In genomic region chr7:110253083-110253482, GRCh38 we compare ENCODE assay signal across 15 cellular contexts.
A peak's percentile ranks its signal among the peaks of the same experiment; 100 is the strongest.
DNase-seq lines count a peak whose midpoint lies in the region; ATAC-seq and TF ChIP-seq lines count a peak whose summit lies in the region.
"Had no signal": no experiment of that assay in that cellular context is flagged by ENCODE, and none has a peak within 500 bp of the region (broad histone marks: within the 10 kb centered on the region; RNA-seq: fewer than 3 reads in every experiment).

No MANE protein-coding gene starts in this region.

- H3K14ac ChIP-seq in IMR-90 (replicated peaks; ENCODE audit: low read depth, low read length) = no peak overlapping the region

- no CpG with 5 or more reads among the region's 4 CpGs for WGBS in IMR-90 (ENCODE audit: extremely low coverage in 2 of 2, insufficient read length in 1 of 2), 2 experiments
- WGBS in SK-N-SH (ENCODE audit: low lambda C conversion rate) = 9% methylated on average over 4 of the region's 4 CpGs

- intact Hi-C loops in A673 (cut with micrococcal nuclease; ENCODE audit: unreplicated experiment) (no loop called here), IMR-90 (cut with micrococcal nuclease) (no loop called here), tibial artery (cut with DNase I; ENCODE audit: low total_unique reads) (no loop called here)

- H2BK5ac ChIP-seq in IMR-90 (ENCODE audit: low read depth, low read length, poor library complexity, severe bottlenecking) = no peak overlapping the region

- H4K20me1 ChIP-seq in IMR-90 (ENCODE audit: insufficient read depth, low read length) = no peaks in the 10 kb centered on the region
- H4K20me1 ChIP-seq in SK-N-SH (ENCODE audit: insufficient read depth) = no peaks in the 10 kb centered on the region
- H4K20me1 ChIP-seq in fibroblast of lung (ENCODE audit: control insufficient read depth, extremely low read depth, insufficient read depth, low read length) = no peaks in the 10 kb centered on the region

- H3K79me2 ChIP-seq in SK-N-SH (ENCODE audit: insufficient read depth) = no peaks in the 10 kb centered on the region
- no peaks in the 10 kb centered on the region for H3K79me2 ChIP-seq in fibroblast of lung (ENCODE audit: control insufficient read depth, insufficient read depth, low read length)

- H3K79me1 ChIP-seq in IMR-90 (ENCODE audit: low read depth in 1 of 2, low read length in 2 of 2) = no peaks in the 10 kb centered on the region

- TF ChIP-seq RAD21 in IMR-90 (IDR thresholded peaks at IDR 0.05; ENCODE audit: low read length) (no peak), SK-N-SH (IDR thresholded peaks at IDR 0.05; ENCODE audit: low read length) (no peak)

- no peak overlapping the region for H3K4me3 ChIP-seq in A673 (ENCODE audit: low read depth, low read length, poor library complexity, severe bottlenecking)
- H3K4me3 ChIP-seq in IMR-90 (ENCODE audit: insufficient read depth, low read depth, low read length) = no peak overlapping the region
- no peak overlapping the region for H3K4me3 ChIP-seq in SK-N-SH (ENCODE audit: low read depth in 2 of 2, low read length in 1 of 2)
- H3K4me3 ChIP-seq in fibroblast of lung (replicated peaks in 1 of 4; ENCODE audit: control extremely low read depth in 1 of 4, insufficient read depth in 1 of 4, low read depth in 3 of 4, low read length in 4 of 4) = no peak overlapping the region
- H3K4me3 ChIP-seq in tibial artery = no peak overlapping the region
- H3K4me3 ChIP-seq: PC-9 had no signal

- TF ChIP-seq POLR2A in IMR-90 (IDR thresholded peaks at IDR 0.05; ENCODE audit: low read depth, low read length) = no peak

- DNase-seq in A673 (ENCODE audit: low spot score) (peak; percentile 6), IMR-90 (peak; percentile 18), SK-N-SH (peak; percentile 52), fibroblast of lung (ENCODE audit: low read depth in 2 of 2) (peak; percentile 13 to 68), NCI-H1048 (lab: John Stamatoyannopoulos, UW) (no peak), tibial artery (no peak)
- DNase-seq in activated CD8-positive, alpha-beta memory T cell treated with anti-CD3 and anti-CD28 coated beads for 24 hours = no peak
- DNase-seq: DND-41; KG1; NCI-H1092 treated with DMSO at 0.1 percent for 48 hours; NCI-H187 treated with DMSO at 0.1 percent for 48 hours; NCI-H510A; NK-92 treated with Interleukin-12 subunit alpha and Interleukin-12 subunit beta, amount 100 ng/mL, for 24 hours; PC-9 had no signal

- peak in 1 of 2 experiments; percentile 60; a peak in 1 of 4 replicates for TF ChIP-seq EP300 in SK-N-SH (IDR thresholded peaks at IDR 0.05; ENCODE audit: borderline replicate concordance in 1 of 2, low read depth in 1 of 2, low read length in 1 of 2)

- no peak overlapping the region for H3K4ac ChIP-seq in IMR-90 (ENCODE audit: low read depth, low read length)

- no peak overlapping the region for H3K27ac ChIP-seq in A673 (ENCODE audit: low read depth, low read length, poor library complexity, severe bottlenecking)
- no peak overlapping the region for H3K27ac ChIP-seq in IMR-90 (ENCODE audit: insufficient read depth, low read length)
- H3K27ac ChIP-seq in SK-N-SH (ENCODE audit: low read depth in 2 of 2, low read length in 1 of 2) = peak overlapping the region in 1 of 2 experiments; percentile 74; a peak in 2 of 4 replicates
- H3K27ac ChIP-seq in fibroblast of lung (ENCODE audit: insufficient read depth, low read length) = no peak overlapping the region
- no peak overlapping the region for H3K27ac ChIP-seq in tibial artery
- H3K27ac ChIP-seq: PC-9 had no signal

- H3K9ac ChIP-seq in IMR-90 (ENCODE audit: low read depth, low read length) = no peak overlapping the region
- no peak overlapping the region for H3K9ac ChIP-seq in SK-N-SH
- no peak overlapping the region for H3K9ac ChIP-seq in fibroblast of lung (ENCODE audit: insufficient read depth, low read length)

- dilution Hi-C loops in IMR-90 (cut with HindIII; ENCODE audit: low sequenced_read_pairs, unreplicated experiment) = no loop called here

- H3K9me3 ChIP-seq in A673 (ENCODE audit: low read depth, low read length, poor library complexity, severe bottlenecking) (no peaks in the 10 kb centered on the region), IMR-90 (ENCODE audit: control insufficient read depth, insufficient read depth, low read length) (no peaks in the 10 kb centered on the region), SK-N-SH (no peaks in the 10 kb centered on the region), fibroblast of lung (ENCODE audit: control insufficient read depth, insufficient read depth, low read depth, low read length) (no peaks in the 10 kb centered on the region), tibial artery (no peaks in the 10 kb centered on the region)

- no peak overlapping the region for H2AFZ ChIP-seq in IMR-90 (replicated peaks; ENCODE audit: low read length, poor library complexity)
- H2AFZ ChIP-seq in SK-N-SH (ENCODE audit: low read depth) = no peak overlapping the region
- H2AFZ ChIP-seq in fibroblast of lung (ENCODE audit: low read length) = no peak overlapping the region
- H2AFZ ChIP-seq: PC-9 had no signal

- H4K91ac ChIP-seq in IMR-90 (ENCODE audit: insufficient read depth, low read depth, low read length) = no peak overlapping the region

- no peak overlapping the region for H3K56ac ChIP-seq in IMR-90 (ENCODE audit: extremely low read depth, insufficient read depth, low read length)

- H3K9me1 ChIP-seq in IMR-90 (ENCODE audit: insufficient read depth, low read length) = no peaks in the 10 kb centered on the region

- H2AK5ac ChIP-seq in IMR-90 (ENCODE audit: low read depth, low read length) = no peak overlapping the region

- H3K9me2 ChIP-seq in SK-N-SH = no peaks in the 10 kb centered on the region

- H2BK20ac ChIP-seq in IMR-90 (ENCODE audit: low read depth, low read length) = no peak overlapping the region

- H3K18ac ChIP-seq in IMR-90 (ENCODE audit: low read depth, low read length) = no peak overlapping the region

- H2AK9ac ChIP-seq in IMR-90 (replicated peaks; ENCODE audit: low read depth, low read length, poor library complexity) = no peak overlapping the region

- no peak overlapping the region for H2BK120ac ChIP-seq in IMR-90 (ENCODE audit: low read depth, low read length)

- POLR2A ChIA-PET in A673 (lab: Charles Lee; ENCODE audit: low non-redundant PET) (no interaction called here), IMR-90 (lab: Charles Lee; ENCODE audit: unreplicated experiment) (no interaction called here), SK-N-SH (lab: Yijun Ruan, JAX) (no interaction called here)

- no peak overlapping the region for H4K5ac ChIP-seq in IMR-90 (ENCODE audit: low read depth, low read length)

- TF ChIP-seq CTCF in A673 (conservative IDR thresholded peaks at IDR 0.05; ENCODE audit: low read depth, low read length) = no peak
- no peak for TF ChIP-seq CTCF in IMR-90 (conservative IDR thresholded peaks at IDR 0.05; ENCODE audit: low read depth, low read length)
- no peak for TF ChIP-seq CTCF in SK-N-SH (IDR thresholded peaks at IDR 0.05)
- no peak for TF ChIP-seq CTCF in fibroblast of lung (conservative IDR thresholded peaks at IDR 0.05 in 1 of 2, IDR thresholded peaks at IDR 0.05 in 1 of 2; ENCODE audit: low read depth in 1 of 2, low read length in 2 of 2)
- no peak for TF ChIP-seq CTCF in tibial artery (IDR thresholded peaks at IDR 0.05)

- H3K4me2 ChIP-seq in IMR-90 (ENCODE audit: low read depth, low read length) (no peak overlapping the region), SK-N-SH (no peak overlapping the region), fibroblast of lung (ENCODE audit: extremely low read depth, insufficient read depth, low read length) (no peak overlapping the region)
- H3K4me2 ChIP-seq: PC-9 had no signal

- H3K36me3 ChIP-seq in A673 (ENCODE audit: insufficient read depth, low read length, poor library complexity, severe bottlenecking) = no peaks in the 10 kb centered on the region
- no peaks in the 10 kb centered on the region for H3K36me3 ChIP-seq in IMR-90 (ENCODE audit: control insufficient read depth, insufficient read depth, low read length)
- H3K36me3 ChIP-seq in SK-N-SH (replicated peaks in 1 of 2; ENCODE audit: control insufficient read depth in 1 of 2, insufficient read depth in 2 of 2, low read length in 1 of 2) = no peaks in the 10 kb centered on the region
- no peaks in the 10 kb centered on the region for H3K36me3 ChIP-seq in fibroblast of lung (ENCODE audit: control insufficient read depth, insufficient read depth, low read length)
- H3K36me3 ChIP-seq in tibial artery = no peaks in the 10 kb centered on the region

- H3K4me1 ChIP-seq in A673 (ENCODE audit: insufficient read depth, low read length, poor library complexity, severe bottlenecking) = no peaks in the 10 kb centered on the region
- no peaks in the 10 kb centered on the region for H3K4me1 ChIP-seq in IMR-90 (ENCODE audit: control insufficient read depth, insufficient read depth, low read length)
- peaks cover 0 to 11% of the 10 kb centered on the region in 2 experiments; a peak in 2 of 4 replicates for H3K4me1 ChIP-seq in SK-N-SH (ENCODE audit: control insufficient read depth in 1 of 2, insufficient read depth in 2 of 2, low read depth in 1 of 2, low read length in 1 of 2)
- no peaks in the 10 kb centered on the region for H3K4me1 ChIP-seq in fibroblast of lung (ENCODE audit: control insufficient read depth, extremely low read depth, insufficient read depth, low read length)
- no peaks in the 10 kb centered on the region for H3K4me1 ChIP-seq in tibial artery

- ATAC-seq in IMR-90 (ENCODE audit: low read depth) (no peak; the same call in 1 of the 2 replicates), HG03378 (IDR thresholded peaks at IDR 0.05; ENCODE audit: unreplicated experiment) (no peak)

- CTCF ChIA-PET in A673 (lab: Charles Lee) = no interaction called here
- CTCF ChIA-PET in IMR-90 (lab: Yijun Ruan, JAX) = interaction anchor here (0.8 to 1.3 kb wide), 2 partner anchors 21 to 65 kb away, joined by 3 read pairs; no protein-coding TSS in a partner anchor
- CTCF ChIA-PET in SK-N-SH (lab: Yijun Ruan, JAX) = no interaction called here

- H3F3A ChIP-seq in SK-N-SH (replicated peaks; ENCODE audit: insufficient read depth) = no peaks in the 10 kb centered on the region

- H3K23ac ChIP-seq in IMR-90 (ENCODE audit: low read depth, low read length) = no peak overlapping the region

- in situ Hi-C loops in IMR-90 (cut with MboI; ENCODE audit: low sequenced_read_pairs) = no loop called here

- no peak overlapping the region for H2BK15ac ChIP-seq in IMR-90 (ENCODE audit: low read depth, low read length)

- no TSS peak for BruUV-seq in A673 (replicated peaks; lab: Mats Ljungman, UMichigan)
- BruUV-seq in IMR-90 (replicated peaks; lab: Mats Ljungman, UMichigan) = no TSS peak

- no peak overlapping the region for H4K8ac ChIP-seq in IMR-90 (ENCODE audit: low read depth in 2 of 2, low read length in 2 of 2)

- H3K27me3 ChIP-seq in A673 (replicated peaks; ENCODE audit: insufficient read depth, low read depth, low read length, poor library complexity) (no peaks in the 10 kb centered on the region), IMR-90 (ENCODE audit: control insufficient read depth, insufficient read depth, low read length) (no peaks in the 10 kb centered on the region), SK-N-SH (ENCODE audit: insufficient read depth) (no peaks in the 10 kb centered on the region), fibroblast of lung (ENCODE audit: control insufficient read depth, insufficient read depth, low read length) (no peaks in the 10 kb centered on the region), tibial artery (no peaks in the 10 kb centered on the region)

TF ChIP-seq in IMR-90, 13 proteins besides CTCF, POLR2A, EP300 and RAD21 (continues in another document):
- no peak for TF ChIP-seq RFX5 (IDR thresholded peaks at IDR 0.05; ENCODE audit: low read depth, low read length)

Comparison
In these comparisons a context has a peak if more than half of its experiments do, and no peak if none do; other contexts are left out.
1. DNase-seq: peak in A673 (single experiment), IMR-90 (single experiment), SK-N-SH (single experiment) and fibroblast of lung (2 of 2); none in activated CD8-positive, alpha-beta memory T cell treated with anti-CD3 and anti-CD28 coated beads for 24 hours (single experiment), NCI-H1048 (single experiment) and tibial artery (0 of 2).